In genomic region chr4:118361192-118361591, GRCh38 we compare ENCODE assay signal across 32 cellular contexts. TPM values are rescaled to one million over a fixed set of nuclear protein-coding genes. Genes with fewer than 3 reads are reported as not detected.
"Had no signal": no experiment of that assay in that cellular context is flagged by ENCODE, and none has a peak within 500 bp of the region (broad histone marks: within the 10 kb centered on the region; RNA-seq: fewer than 3 reads in every experiment).

No MANE protein-coding gene starts in this region.

- H3K36me3 Mint-ChIP-seq: activated CD4-positive, alpha-beta memory T cell treated with anti-CD3 and anti-CD28 coated beads for 36 hours; activated naive CD8-positive, alpha-beta T cell had no signal

- ATAC-seq: activated CD4-positive, alpha-beta T cell treated with anti-CD3 and anti-CD28 coated beads for 36 hours; activated CD8-positive, alpha-beta T cell treated with anti-CD3 and anti-CD28 coated beads, Interleukin-2, amount 10 ng/mL, durations not matched to agents 7 days and 5 days; activated T-cell treated with anti-CD3 and anti-CD28 coated beads, Interleukin-2, amount 50 U/mL, for 4 hours; activated T-helper 17 cell treated with anti-CD3 and anti-CD28 coated beads, Interleukin-2, amount 50 U/mL, for 72 hours; effector memory CD8-positive, alpha-beta T cell; foreskin keratinocyte; gastrocnemius medialis; heart left ventricle; T-helper 17 cell had no signal

- H3K4me1 ChIP-seq: esophagus squamous epithelium, foreskin keratinocyte, gastrocnemius medialis, heart left ventricle had no signal

- H3K4me1 Mint-ChIP-seq: activated CD4-positive, alpha-beta T cell treated with anti-CD3 and anti-CD28 coated beads for 36 hours; activated CD4-positive, alpha-beta T cell treated with anti-CD3 and anti-CD28 coated beads, Interleukin-2, amount 10 ng/mL, durations not matched to agents 24 days and 14 days; activated T-helper 17 cell treated with anti-CD3 and anti-CD28 coated beads, Interleukin-2, amount 50 U/mL, for 72 hours; central memory CD8-positive, alpha-beta T cell had no signal

- H3K9me3 ChIP-seq: esophagus squamous epithelium, gastrocnemius medialis, heart left ventricle had no signal

- H3K9me3 Mint-ChIP-seq: activated CD4-positive, alpha-beta memory T cell treated with anti-CD3 and anti-CD28 coated beads for 36 hours; activated CD4-positive, alpha-beta T cell treated with anti-CD3 and anti-CD28 coated beads, Interleukin-2, amount 10 ng/mL, durations not matched to agents 24 days and 14 days; activated T-cell treated with anti-CD3 and anti-CD28 coated beads, Interleukin-2, amount 50 U/mL, for 4 hours; activated T-helper 17 cell treated with anti-CD3 and anti-CD28 coated beads, Interleukin-2, amount 50 U/mL, for 72 hours; central memory CD8-positive, alpha-beta T cell; dendritic cell treated with granulocyte-macrophage colony-stimulating factor and Interleukin-4, amounts not matched to agents 40 ng/mL and 50 ng/mL, for 4 days; effector memory CD8-positive, alpha-beta T cell had no signal

- H3K4me3 Mint-ChIP-seq: activated CD4-positive, alpha-beta memory T cell treated with anti-CD3 and anti-CD28 coated beads for 36 hours; activated CD4-positive, alpha-beta T cell treated with anti-CD3 and anti-CD28 coated beads for 36 hours; activated CD4-positive, alpha-beta T cell treated with anti-CD3 and anti-CD28 coated beads, Interleukin-2, amount 10 ng/mL, durations not matched to agents 24 days and 14 days; activated CD8-positive, alpha-beta T cell treated with anti-CD3 and anti-CD28 coated beads, Interleukin-2, amount 10 ng/mL, durations not matched to agents 7 days and 5 days; activated naive CD8-positive, alpha-beta T cell; activated T-cell treated with anti-CD3 and anti-CD28 coated beads, Interleukin-2, amount 50 U/mL, for 4 hours; activated T-helper 17 cell treated with anti-CD3 and anti-CD28 coated beads, Interleukin-2, amount 50 U/mL, for 72 hours; central memory CD8-positive, alpha-beta T cell; dendritic cell treated with granulocyte-macrophage colony-stimulating factor and Interleukin-4, amounts not matched to agents 40 ng/mL and 50 ng/mL, for 4 days; effector memory CD8-positive, alpha-beta T cell; T-helper 17 cell had no signal

- H3K27me3 ChIP-seq: brain microvascular endothelial cell, foreskin keratinocyte had no signal

- H3K4me3 ChIP-seq: coronary artery, dorsolateral prefrontal cortex, esophagus squamous epithelium, gastrocnemius medialis, heart left ventricle had no signal

- H3K27ac Mint-ChIP-seq: activated CD4-positive, alpha-beta memory T cell treated with anti-CD3 and anti-CD28 coated beads for 36 hours; activated CD4-positive, alpha-beta T cell treated with anti-CD3 and anti-CD28 coated beads for 36 hours; activated CD4-positive, alpha-beta T cell treated with anti-CD3 and anti-CD28 coated beads, Interleukin-2, amount 10 ng/mL, durations not matched to agents 24 days and 14 days; activated CD8-positive, alpha-beta T cell treated with anti-CD3 and anti-CD28 coated beads, Interleukin-2, amount 10 ng/mL, durations not matched to agents 7 days and 5 days; activated naive CD8-positive, alpha-beta T cell; activated T-helper 17 cell treated with anti-CD3 and anti-CD28 coated beads, Interleukin-2, amount 50 U/mL, for 72 hours; dendritic cell treated with granulocyte-macrophage colony-stimulating factor and Interleukin-4, amounts not matched to agents 40 ng/mL and 50 ng/mL, for 4 days; effector memory CD8-positive, alpha-beta T cell; T-helper 17 cell had no signal

- H3K27ac ChIP-seq: brain microvascular endothelial cell, coronary artery, epithelial cell of prostate, esophagus squamous epithelium, foreskin keratinocyte, gastrocnemius medialis, heart left ventricle had no signal

- H3K36me3 ChIP-seq: brain microvascular endothelial cell, esophagus squamous epithelium, gastrocnemius medialis, heart left ventricle had no signal

- DNase-seq: activated CD4-positive, alpha-beta memory T cell treated with anti-CD3 and anti-CD28 coated beads for 36 hours; activated CD4-positive, alpha-beta T cell treated with anti-CD3 and anti-CD28 coated beads for 36 hours; activated CD4-positive, alpha-beta T cell treated with anti-CD3 and anti-CD28 coated beads, Interleukin-2, amount 10 ng/mL, durations not matched to agents 24 days and 14 days; activated CD4-positive, CD25-positive, alpha-beta regulatory T cell; activated CD4-positive, CD25-positive, alpha-beta regulatory T cell treated with anti-CD3 and anti-CD28 coated beads, Interleukin-2, amount 50 U/mL, for 72 hours; activated CD8-positive, alpha-beta memory T cell treated with anti-CD3 and anti-CD28 coated beads, Interleukin-2, amount 50 U/mL, for 48 hours; activated CD8-positive, alpha-beta T cell treated with anti-CD3 and anti-CD28 coated beads, Interleukin-2, amount 10 ng/mL, durations not matched to agents 7 days and 5 days; activated effector memory CD4-positive, alpha-beta T cell treated with Interleukin-2 at 50 U/mL for 16 hours; activated gamma-delta T cell treated with Interleukin-2 at 50 U/mL for 16 hours; activated naive CD4-positive, alpha-beta T cell treated with anti-CD3 and anti-CD28 coated beads, Interleukin-2, amount 50 U/mL, for 16 hours; activated naive CD4-positive, alpha-beta T cell treated with Interleukin-2 at 50 U/mL for 16 hours; activated T-cell treated with anti-CD3 and anti-CD28 coated beads, Interleukin-2, amount 50 U/mL, for 4 hours; amniotic stem cell; anterior cingulate cortex; brain microvascular endothelial cell; dorsolateral prefrontal cortex; effector CD4-positive, alpha-beta T cell; effector memory CD8-positive, alpha-beta T cell; esophagus squamous epithelium; foreskin keratinocyte; gastrocnemius medialis; glutamatergic neuron; heart left ventricle; T-helper 1 cell; T-helper 17 cell had no signal

RNA-seq across cellular contexts. Expression of gene PRSS12, which starts 8.4 kb away (rescaled TPM):
- total RNA-seq: activated CD4-positive, alpha-beta memory T cell treated with anti-CD3 and anti-CD28 coated beads for 36 hours; activated CD4-positive, alpha-beta T cell treated with anti-CD3 and anti-CD28 coated beads for 36 hours; activated CD4-positive, alpha-beta T cell treated with anti-CD3 and anti-CD28 coated beads, Interleukin-2, amount 10 ng/mL, durations not matched to agents 24 days and 14 days; activated CD8-positive, alpha-beta memory T cell treated with anti-CD3 and anti-CD28 coated beads for 36 hours; activated CD8-positive, alpha-beta T cell treated with anti-CD3 and anti-CD28 coated beads, Interleukin-2, amount 10 ng/mL, durations not matched to agents 7 days and 5 days; activated T-helper 17 cell treated with anti-CD3 and anti-CD28 coated beads, Interleukin-2, amount 50 U/mL, for 72 hours; T-helper 17 cell had no signal
